ENCODE assay signal across 1 cellular context in genomic region chr5:15936505-15937245, GRCh38.
TF ChIP-seq lines count a peak whose summit lies in the region.

No MANE protein-coding gene starts in this region.

TF ChIP-seq in H1, 55 proteins besides CTCF, POLR2A, EP300 and RAD21 (continued from another document):
- TF ChIP-seq ATF3 (IDR thresholded peaks at IDR 0.05; ENCODE audit: insufficient read depth, low read depth, low read length), result no peak
- TF ChIP-seq RFX5 (IDR thresholded peaks at IDR 0.05; ENCODE audit: borderline replicate concordance, low read depth, low read length), result no peak
- no peak for TF ChIP-seq KDM4A (IDR thresholded peaks at IDR 0.05; ENCODE audit: low read depth, low read length, severe bottlenecking)
- TF ChIP-seq GABPA (IDR thresholded peaks at IDR 0.05; ENCODE audit: borderline replicate concordance, insufficient read depth, low read length), result no peak
- no peak for TF ChIP-seq TCF12 (IDR thresholded peaks at IDR 0.05; ENCODE audit: low read depth, low read length)
- no peak for TF ChIP-seq CBX8 (IDR thresholded peaks at IDR 0.05; ENCODE audit: borderline replicate concordance, low read depth, low read length)
- TF ChIP-seq PHF8 (conservative IDR thresholded peaks at IDR 0.05; ENCODE audit: low read depth, low read length), result no peak
- TF ChIP-seq MAFK (IDR thresholded peaks at IDR 0.05; ENCODE audit: low read depth, low read length), result no peak
